9 cellular contexts compared by ENCODE assay signal in genomic region chr2:38095996-38096861, GRCh38. TPM values are rescaled to one million over a fixed set of nuclear protein-coding genes. Genes with fewer than 3 reads are reported as not detected.
DNase-seq lines count a peak whose midpoint lies in the region; ATAC-seq and TF ChIP-seq lines count a peak whose summit lies in the region.
"Had no signal": no experiment of that assay in that cellular context is flagged by ENCODE, and none has a peak within 500 bp of the region (broad histone marks: within the 10 kb centered on the region; RNA-seq: fewer than 3 reads in every experiment).

No MANE protein-coding gene starts in this region.

- TF ChIP-seq CTCF in MCF 10A (IDR thresholded peaks at IDR 0.05; ENCODE audit: unreplicated experiment) (no peak), osteocyte (IDR thresholded peaks at IDR 0.05) (no peak)

- CTCF ChIA-PET in MCF 10A (lab: Yijun Ruan, JAX): interaction anchor here (0.6 to 1.5 kb wide), 5 partner anchors 16 to 83 kb away, joined by 3 to 8 read pairs (median 4); partner anchors contain the start of gene CYP1B1
- CTCF ChIA-PET in CD8-positive, alpha-beta memory T cell (lab: Charles Lee): no interaction called here

- no peaks in the 10 kb centered on the region for H3K36me3 Mint-ChIP-seq in MCF 10A (ENCODE audit: insufficient read depth, unreplicated experiment)
- no peaks in the 10 kb centered on the region for H3K36me3 Mint-ChIP-seq in osteocyte (ENCODE audit: unreplicated experiment)
- H3K36me3 Mint-ChIP-seq in CD8-positive, alpha-beta memory T cell: no peaks in the 10 kb centered on the region

- H3K4me1 ChIP-seq in CD8-positive, alpha-beta memory T cell (ENCODE audit: insufficient read depth, low read length): no peaks in the 10 kb centered on the region

- H3K4me3 Mint-ChIP-seq in MCF 10A (ENCODE audit: unreplicated experiment) (no peak overlapping the region), osteocyte (ENCODE audit: unreplicated experiment) (no peak overlapping the region)
- H3K4me3 Mint-ChIP-seq in CD8-positive, alpha-beta memory T cell: no peak overlapping the region

- peaks cover 28% of the 10 kb centered on the region for H3K27me3 ChIP-seq in CD8-positive, alpha-beta memory T cell (ENCODE audit: insufficient read depth, low read length, poor library complexity, severe bottlenecking)

- intact Hi-C loops in MCF 10A (cut with micrococcal nuclease): loop anchor here (2.0 kb wide), 1 partner anchor 19 kb away; the partner anchor contains the start of gene CYP1B1

- BruUV-seq in MCF 10A (replicated peaks; lab: Mats Ljungman, UMichigan): no TSS peak

- H3K27ac ChIP-seq in CD8-positive, alpha-beta memory T cell (ENCODE audit: low read depth, low read length): no peak overlapping the region

- no peaks in the 10 kb centered on the region for H3K27me3 Mint-ChIP-seq in MCF 10A (ENCODE audit: insufficient read depth, unreplicated experiment)
- H3K27me3 Mint-ChIP-seq in osteocyte (ENCODE audit: unreplicated experiment): no peaks in the 10 kb centered on the region
- peaks cover 15 to 85% of the 10 kb centered on the region in 2 donors for H3K27me3 Mint-ChIP-seq in CD8-positive, alpha-beta memory T cell

- POLR2A ChIA-PET in MCF 10A (lab: Yijun Ruan, JAX): interaction anchor here (0.8 to 8.7 kb wide), 11 partner anchors 8 to 141 kb away, joined by 3 to 100 read pairs (median 4); partner anchors contain the start of gene CYP1B1
- POLR2A ChIA-PET in CD8-positive, alpha-beta memory T cell (lab: Charles Lee): no interaction called here

- H3K4me1 Mint-ChIP-seq in MCF 10A (ENCODE audit: insufficient read depth, unreplicated experiment) (peaks cover 54% of the 10 kb centered on the region), osteocyte (ENCODE audit: unreplicated experiment) (peaks cover 82% of the 10 kb centered on the region)
- H3K4me1 Mint-ChIP-seq in CD8-positive, alpha-beta memory T cell: peaks cover 4 to 14% (median 7%) of the 10 kb centered on the region in 3 donors

- no peaks in the 10 kb centered on the region for H3K36me3 ChIP-seq in CD8-positive, alpha-beta memory T cell (ENCODE audit: insufficient read depth, low read length)

- H3K9me3 ChIP-seq in CD8-positive, alpha-beta memory T cell (ENCODE audit: low read length): no peaks in the 10 kb centered on the region

- peak; percentile 98 for DNase-seq in HT-29 (ENCODE audit: low spot score)
- peak; percentile 96 for DNase-seq in MCF 10A (ENCODE audit: unreplicated experiment)
- DNase-seq in osteocyte (ENCODE audit: extremely low spot score, unreplicated experiment): no peak
- DNase-seq in CD8-positive, alpha-beta memory T cell: no peak
- no peak for DNase-seq in NCI-H345 (lab: John Stamatoyannopoulos, UW)
- DNase-seq in mesenteric fat pad (ENCODE audit: low spot score): no peak

- no peak overlapping the region for H3K4me3 ChIP-seq in CD8-positive, alpha-beta memory T cell (ENCODE audit: low read length)

- ATAC-seq in GM18873 (IDR thresholded peaks at IDR 0.05; ENCODE audit: low FRiP score, unreplicated experiment) (peak; percentile 64), HG02970 (IDR thresholded peaks at IDR 0.05; ENCODE audit: low FRiP score, unreplicated experiment) (no peak)

- no peaks in the 10 kb centered on the region for H3K9me3 Mint-ChIP-seq in MCF 10A (ENCODE audit: unreplicated experiment)
- no peaks in the 10 kb centered on the region for H3K9me3 Mint-ChIP-seq in osteocyte (ENCODE audit: unreplicated experiment)
- peaks cover 0 to 2% (median 0%) of the 10 kb centered on the region in 5 donors for H3K9me3 Mint-ChIP-seq in CD8-positive, alpha-beta memory T cell

- H3K27ac Mint-ChIP-seq in MCF 10A (ENCODE audit: low read depth, unreplicated experiment) (peak overlapping the region; percentile 79), osteocyte (ENCODE audit: unreplicated experiment) (peak overlapping the region; percentile 98)
- peak overlapping the region in 1 of 8 donors; percentile 11 for H3K27ac Mint-ChIP-seq in CD8-positive, alpha-beta memory T cell

RNA-seq across cellular contexts. Expression of gene CYP1B1, which starts 20.3 kb away (rescaled TPM):
- total RNA-seq in HT-29 (2014; rRNA removed; shearing (Covaris generic)): 13.5 and 17.7 TPM in 2 replicates
- total RNA-seq in MCF 10A (2022) (37.2 and 53.3 TPM in 2 replicates), osteocyte (137 and 145 TPM in 2 replicates), mesenteric fat pad (113 TPM)
- 10 to 100 TPM; 19.4 TPM for total RNA-seq in CD8-positive, alpha-beta memory T cell
- not detected for polyA plus RNA-seq in CD8-positive, alpha-beta memory T cell
- total RNA-seq: HT1080 had no signal

Comparison
In these comparisons a context has a peak if more than half of its experiments do, and no peak if none do; other contexts are left out.
1. DNase-seq: peak in HT-29 (single experiment) and MCF 10A (single experiment); none in osteocyte (single experiment), CD8-positive, alpha-beta memory T cell (0 of 5), NCI-H345 (single experiment) and mesenteric fat pad (single experiment).